11 cellular contexts compared by ENCODE assay signal in genomic region chr7:130888468-130888867, GRCh38.
A peak's percentile ranks its signal among the peaks of the same experiment; 100 is the strongest.
DNase-seq lines count a peak whose midpoint lies in the region; ATAC-seq, FAIRE-seq and TF ChIP-seq lines count a peak whose summit lies in the region.
"Had no signal": no experiment of that assay in that cellular context is flagged by ENCODE, and none has a peak within 500 bp of the region (broad histone marks: within the 10 kb centered on the region; RNA-seq: fewer than 3 reads in every experiment).

No MANE protein-coding gene starts in this region.

- H3K36me3 ChIP-seq in kidney (ENCODE audit: control insufficient read depth in 1 of 2, insufficient read depth in 2 of 2, low read length in 2 of 2): peaks cover 8 to 19% of the 10 kb centered on the region in 2 donors
- peaks cover 0 to 48% (median 20%) of the 10 kb centered on the region in 3 donors for H3K36me3 ChIP-seq in tibial nerve
- peaks cover 0 to 4% of the 10 kb centered on the region in 2 donors for H3K36me3 ChIP-seq in aorta (ENCODE audit: control insufficient read depth in 1 of 2, insufficient read depth in 2 of 2, low read length in 1 of 2)

- no peaks in the 10 kb centered on the region for H3K9me3 ChIP-seq in kidney (ENCODE audit: control insufficient read depth in 1 of 2, low read length in 2 of 2)
- no peaks in the 10 kb centered on the region for H3K9me3 ChIP-seq in tibial nerve
- no peaks in the 10 kb centered on the region for H3K9me3 ChIP-seq in aorta (ENCODE audit: control insufficient read depth, low read length)
- H3K9me3 ChIP-seq: heart left ventricle, MG63 had no signal

- no peak for FAIRE-seq in kidney (lab: Jason Lieb, UNC)

- ATAC-seq in activated naive CD4-positive, alpha-beta T cell treated with anti-CD3 and anti-CD28 coated beads, Interleukin-2, amount 50 U/mL, for 72 hours: peak; percentile 9
- no peak for ATAC-seq in activated CD8-positive, alpha-beta memory T cell treated with anti-CD3 and anti-CD28 coated beads, Interleukin-2, amount 10 ng/mL, durations not matched to agents 7 days and 5 days
- ATAC-seq in aorta (ENCODE audit: low FRiP score): no peak
- ATAC-seq: left ventricle myocardium superior had no signal

- intact Hi-C loops in kidney (cut with DNase I): no loop called here
- intact Hi-C loops in aorta (cut with DNase I): no loop called here

- H3K9ac ChIP-seq in kidney (ENCODE audit: low read length in 2 of 2): no peak overlapping the region

- TF ChIP-seq CTCF in kidney (IDR thresholded peaks at IDR 0.05; ENCODE audit: borderline replicate concordance, extremely low read depth, insufficient read depth) (no peak), tibial nerve (IDR thresholded peaks at IDR 0.05) (no peak)

- peaks cover 40 to 65% of the 10 kb centered on the region in 2 donors for H3K4me1 ChIP-seq in kidney (ENCODE audit: control insufficient read depth in 1 of 2, insufficient read depth in 1 of 2, low read depth in 1 of 2, low read length in 2 of 2)
- H3K4me1 ChIP-seq in tibial nerve: peaks cover 0 to 88% (median 63%) of the 10 kb centered on the region in 4 donors
- H3K4me1 ChIP-seq in aorta (ENCODE audit: control insufficient read depth in 1 of 2, insufficient read depth in 2 of 2, low read length in 2 of 2): peaks cover 0 to 7% of the 10 kb centered on the region in 2 donors

- no peak overlapping the region for H3K4me3 ChIP-seq in kidney (ENCODE audit: low read length in 2 of 2)
- no peak overlapping the region for H3K4me3 ChIP-seq in tibial nerve
- no peak overlapping the region for H3K4me3 ChIP-seq in aorta (ENCODE audit: low read length in 2 of 2)
- H3K4me3 ChIP-seq: heart left ventricle, MG63 had no signal

- peak overlapping the region; percentile 2 to 80 for H3K27ac ChIP-seq in kidney (ENCODE audit: low read depth in 2 of 2, low read length in 2 of 2)
- peak overlapping the region; percentile 69 to 97 (median 94) for H3K27ac ChIP-seq in tibial nerve
- H3K27ac ChIP-seq in aorta (ENCODE audit: low read depth in 1 of 2, low read length in 2 of 2): peak overlapping the region in 1 of 2 donors; percentile 12

- no peak for DNase-seq in activated naive CD4-positive, alpha-beta T cell treated with anti-CD3 and anti-CD28 coated beads, Interleukin-2, amount 50 U/mL, for 72 hours (ENCODE audit: low spot score in 2 of 2)
- DNase-seq in activated naive CD4-positive, alpha-beta T cell treated with anti-CD3 and anti-CD28 coated beads, Interleukin-2, amount 10 ng/mL, durations not matched to agents 7 days and 5 days: no peak
- no peak for DNase-seq in activated CD8-positive, alpha-beta memory T cell treated with anti-CD3 and anti-CD28 coated beads, Interleukin-2, amount 10 ng/mL, durations not matched to agents 7 days and 5 days
- no peak for DNase-seq in kidney
- DNase-seq in tibial nerve (ENCODE audit: low spot score in 2 of 2): no peak
- no peak for DNase-seq in GM19238 (ENCODE audit: insufficient read length, low spot score)
- no peak for DNase-seq in aorta
- no peak for DNase-seq in activated CD4-positive, CD25-positive, alpha-beta regulatory T cell treated with anti-CD3 and anti-CD28 coated beads, Interleukin-2, amount 50 U/mL, for 72 hours
- DNase-seq: heart left ventricle, left ventricle myocardium superior, MG63 had no signal

- peaks cover 30% of the 10 kb centered on the region for H3K4me1 Mint-ChIP-seq in activated naive CD4-positive, alpha-beta T cell treated with anti-CD3 and anti-CD28 coated beads, Interleukin-2, amount 10 ng/mL, durations not matched to agents 7 days and 5 days
- peaks cover 55% of the 10 kb centered on the region for H3K4me1 Mint-ChIP-seq in activated CD8-positive, alpha-beta memory T cell treated with anti-CD3 and anti-CD28 coated beads, Interleukin-2, amount 10 ng/mL, durations not matched to agents 7 days and 5 days

- H3K4me3 Mint-ChIP-seq in activated naive CD4-positive, alpha-beta T cell treated with anti-CD3 and anti-CD28 coated beads, Interleukin-2, amount 10 ng/mL, durations not matched to agents 7 days and 5 days: no peak overlapping the region
- no peak overlapping the region for H3K4me3 Mint-ChIP-seq in activated CD8-positive, alpha-beta memory T cell treated with anti-CD3 and anti-CD28 coated beads, Interleukin-2, amount 10 ng/mL, durations not matched to agents 7 days and 5 days

- H3K9me3 Mint-ChIP-seq in activated naive CD4-positive, alpha-beta T cell treated with anti-CD3 and anti-CD28 coated beads, Interleukin-2, amount 50 U/mL, for 72 hours: no peaks in the 10 kb centered on the region
- no peaks in the 10 kb centered on the region for H3K9me3 Mint-ChIP-seq in activated naive CD4-positive, alpha-beta T cell treated with anti-CD3 and anti-CD28 coated beads, Interleukin-2, amount 10 ng/mL, durations not matched to agents 7 days and 5 days
- no peaks in the 10 kb centered on the region for H3K9me3 Mint-ChIP-seq in activated CD8-positive, alpha-beta memory T cell treated with anti-CD3 and anti-CD28 coated beads, Interleukin-2, amount 10 ng/mL, durations not matched to agents 7 days and 5 days (ENCODE audit: low read depth)

- peaks cover 11 to 69% of the 10 kb centered on the region in 2 donors for H3K36me3 Mint-ChIP-seq in activated naive CD4-positive, alpha-beta T cell treated with anti-CD3 and anti-CD28 coated beads, Interleukin-2, amount 50 U/mL, for 72 hours
- H3K36me3 Mint-ChIP-seq in activated naive CD4-positive, alpha-beta T cell treated with anti-CD3 and anti-CD28 coated beads, Interleukin-2, amount 10 ng/mL, durations not matched to agents 7 days and 5 days: peaks cover 56% of the 10 kb centered on the region
- peaks cover 48% of the 10 kb centered on the region for H3K36me3 Mint-ChIP-seq in activated CD8-positive, alpha-beta memory T cell treated with anti-CD3 and anti-CD28 coated beads, Interleukin-2, amount 10 ng/mL, durations not matched to agents 7 days and 5 days

- TF ChIP-seq EP300 in tibial nerve (IDR thresholded peaks at IDR 0.05): no peak

- CTCF ChIA-PET in activated naive CD4-positive, alpha-beta T cell treated with anti-CD3 and anti-CD28 coated beads, Interleukin-2, amount 10 ng/mL, durations not matched to agents 7 days and 5 days (lab: Charles Lee): interaction anchor here (0.7 to 1.6 kb wide), 8 partner anchors 8 to 112 kb away, joined by 3 to 5 read pairs (median 3); no protein-coding TSS in a partner anchor
- CTCF ChIA-PET in activated CD8-positive, alpha-beta memory T cell treated with anti-CD3 and anti-CD28 coated beads, Interleukin-2, amount 10 ng/mL, durations not matched to agents 7 days and 5 days (lab: Charles Lee): interaction anchor here (0.6 to 3.6 kb wide), 6 partner anchors 8 to 493 kb away, joined by 3 to 15 read pairs (median 4); no protein-coding TSS in a partner anchor

- no peak for TF ChIP-seq POLR2A in tibial nerve (IDR thresholded peaks at IDR 0.05)

- 75 to 78% methylated on average over 5 of the region's 5 CpGs for WGBS in tibial nerve, 2 donors
- 54 to 58% methylated on average over 5 of the region's 5 CpGs for WGBS in aorta, 2 donors

- H3K27me3 Mint-ChIP-seq in activated naive CD4-positive, alpha-beta T cell treated with anti-CD3 and anti-CD28 coated beads, Interleukin-2, amount 10 ng/mL, durations not matched to agents 7 days and 5 days: no peaks in the 10 kb centered on the region
- H3K27me3 Mint-ChIP-seq in activated CD8-positive, alpha-beta memory T cell treated with anti-CD3 and anti-CD28 coated beads, Interleukin-2, amount 10 ng/mL, durations not matched to agents 7 days and 5 days: no peaks in the 10 kb centered on the region

- peak overlapping the region; percentile 29 to 97 for H3K27ac Mint-ChIP-seq in activated naive CD4-positive, alpha-beta T cell treated with anti-CD3 and anti-CD28 coated beads, Interleukin-2, amount 50 U/mL, for 72 hours
- no peak overlapping the region for H3K27ac Mint-ChIP-seq in activated naive CD4-positive, alpha-beta T cell treated with anti-CD3 and anti-CD28 coated beads, Interleukin-2, amount 10 ng/mL, durations not matched to agents 7 days and 5 days
- H3K27ac Mint-ChIP-seq in activated CD8-positive, alpha-beta memory T cell treated with anti-CD3 and anti-CD28 coated beads, Interleukin-2, amount 10 ng/mL, durations not matched to agents 7 days and 5 days: peak overlapping the region; percentile 36

- H3K27me3 ChIP-seq in tibial nerve (no peaks in the 10 kb centered on the region), aorta (ENCODE audit: control insufficient read depth in 1 of 2, insufficient read depth in 2 of 2, low read length in 1 of 2) (no peaks in the 10 kb centered on the region)
- H3K27me3 ChIP-seq: heart left ventricle, MG63 had no signal

Comparison
In these comparisons a context has a peak if more than half of its experiments do, and no peak if none do; other contexts are left out.
1. ATAC-seq: peak in activated naive CD4-positive, alpha-beta T cell treated with anti-CD3 and anti-CD28 coated beads, Interleukin-2, amount 50 U/mL, for 72 hours (2 of 2); none in activated CD8-positive, alpha-beta memory T cell treated with anti-CD3 and anti-CD28 coated beads, Interleukin-2, amount 10 ng/mL, durations not matched to agents 7 days and 5 days (single experiment) and aorta (single experiment).